Comparison of ENCODE assay signal across 1 cellular context in the genomic region with DNA sequence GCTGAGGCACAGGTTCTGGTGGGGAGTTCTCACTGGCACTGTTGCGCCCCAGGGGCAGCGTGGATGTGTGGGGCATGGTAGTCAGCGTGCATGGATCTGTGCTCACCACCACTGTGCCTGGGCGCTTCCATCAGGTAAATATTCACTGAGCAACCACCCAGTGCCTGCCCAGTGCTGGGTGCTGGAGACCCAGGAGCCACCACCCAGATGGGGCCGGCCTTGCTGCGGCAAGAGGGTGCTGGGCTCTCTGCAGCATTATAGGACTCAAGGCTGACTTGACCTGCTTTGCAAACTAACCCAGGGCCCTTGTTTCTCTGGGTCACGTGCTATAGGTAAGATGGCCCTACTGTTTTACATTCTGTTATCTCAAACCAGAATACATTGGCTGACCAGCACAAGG.
TF ChIP-seq lines count a peak whose summit lies in the region.

No MANE protein-coding gene starts in this region.

TF ChIP-seq in GM23338, 12 proteins besides CTCF, POLR2A, EP300 and RAD21 (continued from another document):
- no peak for TF ChIP-seq ZNF331 (CRISPR knock-in tag; IDR thresholded peaks at IDR 0.05; ENCODE audit: low read depth)
- TF ChIP-seq NANOG (IDR thresholded peaks at IDR 0.05; ENCODE audit: borderline replicate concordance): no peak
